ENCODE assay signal across 18 cellular contexts in the genomic region with DNA sequence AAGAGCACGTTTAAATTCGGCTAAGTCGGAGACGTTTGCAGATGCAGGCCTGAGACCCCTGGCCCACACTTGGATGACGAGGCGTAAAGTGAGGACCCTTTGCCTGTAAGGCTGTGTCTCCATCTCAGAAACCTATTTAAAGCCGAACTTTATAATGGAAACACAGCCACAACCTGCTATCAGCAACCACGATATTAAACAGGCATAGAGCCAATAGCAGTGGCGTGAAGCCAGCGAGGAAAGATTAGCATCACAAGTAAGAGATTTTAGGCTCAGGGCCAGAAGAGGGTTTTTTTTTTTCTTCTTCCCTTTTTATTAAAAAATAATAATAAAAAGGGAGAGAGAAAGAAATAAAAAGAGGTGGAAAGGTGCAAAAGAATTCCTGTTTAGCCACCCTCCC.
DNase-seq lines count a peak whose midpoint lies in the region; ATAC-seq and TF ChIP-seq lines count a peak whose summit lies in the region.
"Had no signal": no experiment of that assay in that cellular context is flagged by ENCODE, and none has a peak within 500 bp of the region (broad histone marks: within the 10 kb centered on the region; RNA-seq: fewer than 3 reads in every experiment).

No MANE protein-coding gene starts in this region.

- H2AFZ ChIP-seq in GM23338 = no peak overlapping the region
- H2AFZ ChIP-seq in neural progenitor cell (replicated peaks) = no peak overlapping the region

- peak overlapping the region; percentile 66; the same call in 1 of the 2 replicates for H3K27ac ChIP-seq in GM23338 (ENCODE audit: low read depth)
- no peak overlapping the region for H3K27ac ChIP-seq in colonic mucosa
- H3K27ac ChIP-seq in neural progenitor cell = no peak overlapping the region
- H3K27ac ChIP-seq: SJCRH30, skin epidermis, suprapubic skin had no signal

- H3K9ac ChIP-seq in colonic mucosa (ENCODE audit: low read depth in 2 of 2, low read length in 2 of 2) (no peak overlapping the region), neural progenitor cell (peak overlapping the region; percentile 46)

- H3K4me3 ChIP-seq in GM23338 = no peak overlapping the region
- no peak overlapping the region for H3K4me3 ChIP-seq in colonic mucosa
- no peak overlapping the region for H3K4me3 ChIP-seq in neural progenitor cell
- H3K4me3 ChIP-seq: SJCRH30, skin epidermis, suprapubic skin had no signal

- no peaks in the 10 kb centered on the region for H3K27me3 ChIP-seq in GM23338 (ENCODE audit: insufficient read depth)
- H3K27me3 ChIP-seq in colonic mucosa = no peaks in the 10 kb centered on the region
- no peaks in the 10 kb centered on the region for H3K27me3 ChIP-seq in neural progenitor cell
- H3K27me3 ChIP-seq: SJCRH30, suprapubic skin had no signal

- no peaks in the 10 kb centered on the region for H4K20me1 ChIP-seq in GM23338 (replicated peaks; ENCODE audit: insufficient read depth)
- H4K20me1 ChIP-seq in neural progenitor cell (ENCODE audit: low read depth) = no peaks in the 10 kb centered on the region

- ATAC-seq in GM23338 (no peak), GM21390 (IDR thresholded peaks at IDR 0.05; ENCODE audit: unreplicated experiment) (no peak), HG03460 (IDR thresholded peaks at IDR 0.05; ENCODE audit: unreplicated experiment) (no peak)
- ATAC-seq: naive thymus-derived CD8-positive, alpha-beta T cell had no signal

- TF ChIP-seq CTCF in GM23338 (conservative IDR thresholded peaks at IDR 0.05; ENCODE audit: low read depth in 2 of 2) (no peak), colonic mucosa (IDR thresholded peaks at IDR 0.05) (no peak), neural progenitor cell (IDR thresholded peaks at IDR 0.05) (no peak)

- no peaks in the 10 kb centered on the region for H3K36me3 ChIP-seq in GM23338 (ENCODE audit: insufficient read depth)
- H3K36me3 ChIP-seq in colonic mucosa = no peaks in the 10 kb centered on the region
- H3K36me3 ChIP-seq in neural progenitor cell = no peaks in the 10 kb centered on the region
- H3K36me3 ChIP-seq: SJCRH30, suprapubic skin had no signal

- intact Hi-C loops in colonic mucosa (cut with DNase I) = loop anchor here (10.0 kb wide), 1 partner anchor 232 kb away; a partner anchor contains a TSS

- no peaks in the 10 kb centered on the region for H3K79me2 ChIP-seq in GM23338 (replicated peaks; ENCODE audit: insufficient read depth)
- H3K79me2 ChIP-seq in neural progenitor cell (ENCODE audit: low read depth) = no peaks in the 10 kb centered on the region

- H3K9me2 ChIP-seq in GM23338 (ENCODE audit: insufficient read depth) = no peaks in the 10 kb centered on the region

- peak overlapping the region; percentile 64 for H3K4me2 ChIP-seq in GM23338
- H3K4me2 ChIP-seq in neural progenitor cell = no peak overlapping the region

- peaks cover 9% of the 10 kb centered on the region for H3K27me3 Mint-ChIP-seq in GM23338 (ENCODE audit: insufficient read depth, low read depth, poor library complexity)
- H3K27me3 Mint-ChIP-seq in neural progenitor cell (ENCODE audit: insufficient read depth, low read depth) = peaks cover 2% of the 10 kb centered on the region
- H3K27me3 Mint-ChIP-seq: activated B cell treated with CpG ODN at 0.5 μM for 24 hours; CD4-positive, CD25-positive, alpha-beta regulatory T cell; naive thymus-derived CD8-positive, alpha-beta T cell had no signal

- peaks cover 16% of the 10 kb centered on the region for H3K4me1 ChIP-seq in GM23338 (ENCODE audit: insufficient read depth)
- no peaks in the 10 kb centered on the region for H3K4me1 ChIP-seq in colonic mucosa
- no peaks in the 10 kb centered on the region for H3K4me1 ChIP-seq in neural progenitor cell
- H3K4me1 ChIP-seq: SJCRH30 had no signal

- H3F3A ChIP-seq in GM23338 (replicated peaks; ENCODE audit: low read depth) (no peaks in the 10 kb centered on the region), neural progenitor cell (ENCODE audit: low read depth) (no peaks in the 10 kb centered on the region)

- H3K4me1 Mint-ChIP-seq in GM23338 (peaks cover 17% of the 10 kb centered on the region), neural progenitor cell (peaks cover 6% of the 10 kb centered on the region)
- H3K4me1 Mint-ChIP-seq: activated B cell treated with CpG ODN at 0.5 μM for 24 hours had no signal

- DNase-seq in GM23338 (ENCODE audit: low spot score) (no peak), NCI-H2227 (lab: John Stamatoyannopoulos, UW; ENCODE audit: unreplicated experiment) (peak; percentile 17), colonic mucosa (peak; percentile 38), neural progenitor cell (ENCODE audit: low spot score) (no peak), NCI-H1930 (lab: John Stamatoyannopoulos, UW) (no peak), pons (ENCODE audit: low spot score) (no peak)
- DNase-seq: activated B cell treated with CpG ODN at 0.5 μM for 24 hours; activated T-cell treated with anti-CD3 and anti-CD28 coated beads for 4 hours; CD4-positive, CD25-positive, alpha-beta regulatory T cell; foreskin melanocyte; kidney glomerular epithelial cell; naive thymus-derived CD8-positive, alpha-beta T cell; NCI-H1048; SJCRH30 had no signal

- H3K9me3 Mint-ChIP-seq in GM23338 = no peaks in the 10 kb centered on the region
- H3K9me3 Mint-ChIP-seq in neural progenitor cell = no peaks in the 10 kb centered on the region
- H3K9me3 Mint-ChIP-seq: activated B cell treated with CpG ODN at 0.5 μM for 24 hours; CD4-positive, CD25-positive, alpha-beta regulatory T cell; naive thymus-derived CD8-positive, alpha-beta T cell had no signal

- H3K4me3 Mint-ChIP-seq in GM23338 = no peak overlapping the region
- H3K4me3 Mint-ChIP-seq in neural progenitor cell = no peak overlapping the region
- H3K4me3 Mint-ChIP-seq: activated B cell treated with CpG ODN at 0.5 μM for 24 hours; CD4-positive, CD25-positive, alpha-beta regulatory T cell; naive thymus-derived CD8-positive, alpha-beta T cell had no signal

- H3K36me3 Mint-ChIP-seq in GM23338 (ENCODE audit: low read depth) (no peaks in the 10 kb centered on the region), neural progenitor cell (peaks cover 3% of the 10 kb centered on the region)

- H3K9me3 ChIP-seq in colonic mucosa = no peaks in the 10 kb centered on the region
- no peaks in the 10 kb centered on the region for H3K9me3 ChIP-seq in neural progenitor cell (ENCODE audit: low read depth)
- H3K9me3 ChIP-seq: SJCRH30, suprapubic skin had no signal

- peak overlapping the region; percentile 8; the same call in 1 of the 2 replicates for H3K27ac Mint-ChIP-seq in GM23338
- H3K27ac Mint-ChIP-seq in neural progenitor cell = no peak overlapping the region
- H3K27ac Mint-ChIP-seq: activated B cell treated with CpG ODN at 0.5 μM for 24 hours had no signal

TF ChIP-seq in GM23338, 12 proteins besides CTCF, POLR2A, EP300 and RAD21 (continues in another document):
- TF ChIP-seq, protein P1, sequence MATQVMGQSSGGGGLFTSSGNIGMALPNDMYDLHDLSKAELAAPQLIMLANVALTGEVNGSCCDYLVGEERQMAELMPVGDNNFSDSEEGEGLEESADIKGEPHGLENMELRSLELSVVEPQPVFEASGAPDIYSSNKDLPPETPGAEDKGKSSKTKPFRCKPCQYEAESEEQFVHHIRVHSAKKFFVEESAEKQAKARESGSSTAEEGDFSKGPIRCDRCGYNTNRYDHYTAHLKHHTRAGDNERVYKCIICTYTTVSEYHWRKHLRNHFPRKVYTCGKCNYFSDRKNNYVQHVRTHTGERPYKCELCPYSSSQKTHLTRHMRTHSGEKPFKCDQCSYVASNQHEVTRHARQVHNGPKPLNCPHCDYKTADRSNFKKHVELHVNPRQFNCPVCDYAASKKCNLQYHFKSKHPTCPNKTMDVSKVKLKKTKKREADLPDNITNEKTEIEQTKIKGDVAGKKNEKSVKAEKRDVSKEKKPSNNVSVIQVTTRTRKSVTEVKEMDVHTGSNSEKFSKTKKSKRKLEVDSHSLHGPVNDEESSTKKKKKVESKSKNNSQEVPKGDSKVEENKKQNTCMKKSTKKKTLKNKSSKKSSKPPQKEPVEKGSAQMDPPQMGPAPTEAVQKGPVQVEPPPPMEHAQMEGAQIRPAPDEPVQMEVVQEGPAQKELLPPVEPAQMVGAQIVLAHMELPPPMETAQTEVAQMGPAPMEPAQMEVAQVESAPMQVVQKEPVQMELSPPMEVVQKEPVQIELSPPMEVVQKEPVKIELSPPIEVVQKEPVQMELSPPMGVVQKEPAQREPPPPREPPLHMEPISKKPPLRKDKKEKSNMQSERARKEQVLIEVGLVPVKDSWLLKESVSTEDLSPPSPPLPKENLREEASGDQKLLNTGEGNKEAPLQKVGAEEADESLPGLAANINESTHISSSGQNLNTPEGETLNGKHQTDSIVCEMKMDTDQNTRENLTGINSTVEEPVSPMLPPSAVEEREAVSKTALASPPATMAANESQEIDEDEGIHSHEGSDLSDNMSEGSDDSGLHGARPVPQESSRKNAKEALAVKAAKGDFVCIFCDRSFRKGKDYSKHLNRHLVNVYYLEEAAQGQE (IDR thresholded peaks at IDR 0.05; ENCODE audit: unreplicated experiment) = no peak

Comparison
In these comparisons a context has a peak if more than half of its experiments do, and no peak if none do; other contexts are left out.
1. DNase-seq: peak in NCI-H2227 (single experiment) and colonic mucosa (single experiment); none in GM23338 (single experiment), neural progenitor cell (single experiment), NCI-H1930 (0 of 2) and pons (single experiment).